In genomic region chr2:191910518-191910917, GRCh38 we compare ENCODE assay signal across 16 cellular contexts.
DNase-seq lines count a peak whose midpoint lies in the region; ATAC-seq, FAIRE-seq and TF ChIP-seq lines count a peak whose summit lies in the region.
"Had no signal": no experiment of that assay in that cellular context is flagged by ENCODE, and none has a peak within 500 bp of the region (broad histone marks: within the 10 kb centered on the region; RNA-seq: fewer than 3 reads in every experiment).

No MANE protein-coding gene starts in this region.

- intact Hi-C loops in HepG2 (cut with micrococcal nuclease; ENCODE audit: unreplicated experiment) = no loop called here

- no peaks in the 10 kb centered on the region for H3K36me3 Mint-ChIP-seq in HFFc6 (ENCODE audit: low read depth)
- no peaks in the 10 kb centered on the region for H3K36me3 Mint-ChIP-seq in WTC11
- H3K36me3 Mint-ChIP-seq: memory B cell had no signal

- CTCF ChIA-PET in WTC11 (lab: Charles Lee) (no interaction called here), HepG2 (lab: Yijun Ruan, JAX; ENCODE audit: low intra/inter-chr PET ratio, low total read pairs) (no interaction called here)

- H3K4me1 ChIP-seq in ACC112 (ENCODE audit: control insufficient read depth, insufficient read depth, low read length, unreplicated experiment) (peaks cover 20% of the 10 kb centered on the region), HepG2 (ENCODE audit: insufficient read depth, low read length) (no peaks in the 10 kb centered on the region; the same call in 1 of the 2 replicates)
- H3K4me1 ChIP-seq: BLaER1 had no signal

- H3K9me3 Mint-ChIP-seq in HFFc6 (no peaks in the 10 kb centered on the region), WTC11 (no peaks in the 10 kb centered on the region)
- H3K9me3 Mint-ChIP-seq: activated B cell treated with CpG ODN at 0.5 μM for 24 hours, memory B cell had no signal

- H3K9me3 ChIP-seq in HepG2 (ENCODE audit: low read length) = no peaks in the 10 kb centered on the region
- H3K9me3 ChIP-seq: BLaER1, heart right ventricle had no signal

- peak; percentile 53 for DNase-seq in HFFc6
- DNase-seq in WTC11 (ENCODE audit: low spot score) = no peak
- peak; percentile 77 to 82 for DNase-seq in foreskin fibroblast
- DNase-seq in mesenteric fat pad (ENCODE audit: low spot score) = no peak
- DNase-seq in AML-193 (lab: John Stamatoyannopoulos, UW) = no peak
- DNase-seq in HepG2 (ENCODE audit: low spot score) = no peak
- DNase-seq: activated B cell treated with CpG ODN at 0.5 μM for 24 hours; activated effector memory CD4-positive, alpha-beta T cell treated with Interleukin-2 at 50 U/mL for 16 hours; heart right ventricle; NCI-H2107 had no signal

- no peak for FAIRE-seq in HepG2 (lab: Jason Lieb, UNC)
- FAIRE-seq: K562 had no signal

- H3K79me2 ChIP-seq in ACC112 (ENCODE audit: control insufficient read depth, insufficient read depth, low read length, unreplicated experiment) (no peaks in the 10 kb centered on the region), HepG2 (ENCODE audit: insufficient read depth, low read length) (no peaks in the 10 kb centered on the region)

- H3K4me1 Mint-ChIP-seq in HFFc6 (ENCODE audit: low read depth) (peaks cover 17% of the 10 kb centered on the region), WTC11 (peaks cover 46% of the 10 kb centered on the region)
- H3K4me1 Mint-ChIP-seq: activated B cell treated with CpG ODN at 0.5 μM for 24 hours, memory B cell had no signal

- TF ChIP-seq POLR2A in HepG2 (IDR thresholded peaks at IDR 0.05; ENCODE audit: insufficient read depth in 1 of 2, low read depth in 2 of 2, low read length in 2 of 2) = no peak

- 90% methylated on average over 2 of the region's 2 CpGs for WGBS in HepG2 (ENCODE audit: low lambda C conversion rate)

- H2AFZ ChIP-seq in ACC112 (ENCODE audit: low read length, unreplicated experiment) (peak overlapping the region; percentile 61), HepG2 (ENCODE audit: low read length) (no peak overlapping the region)

- H3K27ac ChIP-seq in ACC112 (ENCODE audit: low read depth, low read length) (peak overlapping the region; percentile 68), HepG2 (ENCODE audit: extremely low read length, insufficient read depth, low read length) (no peak overlapping the region)
- H3K27ac ChIP-seq: BLaER1, heart right ventricle had no signal

- no peak for TF ChIP-seq RAD21 in HepG2 (CRISPR knock-in tag; IDR thresholded peaks at IDR 0.05)

- H4K20me1 ChIP-seq in HepG2 (ENCODE audit: insufficient read depth, low read length) = no peaks in the 10 kb centered on the region
- H4K20me1 ChIP-seq: BLaER1 had no signal

- no peak overlapping the region for H3K4me3 Mint-ChIP-seq in HFFc6
- H3K4me3 Mint-ChIP-seq in WTC11 = no peak overlapping the region
- H3K4me3 Mint-ChIP-seq: activated B cell treated with CpG ODN at 0.5 μM for 24 hours, memory B cell had no signal

- ATAC-seq in WTC11 (no peak), GM19328 (IDR thresholded peaks at IDR 0.05; ENCODE audit: unreplicated experiment) (no peak), HepG2 (no peak)
- ATAC-seq: heart right ventricle, K562, Panc1 had no signal

- no peak overlapping the region for H3K9ac ChIP-seq in HepG2 (ENCODE audit: insufficient read depth, low read depth, low read length)
- H3K9ac ChIP-seq: BLaER1 had no signal

- in situ Hi-C loops in HepG2 (cut with HindIII; ENCODE audit: extremely low pct_ligation_motif_present, low pct_unique_long_range_greater_than_20kb) = no loop called here

- no peaks in the 10 kb centered on the region for H3K27me3 ChIP-seq in ACC112 (ENCODE audit: insufficient read depth, low read length)
- H3K27me3 ChIP-seq in HepG2 (ENCODE audit: control insufficient read depth in 1 of 2, insufficient read depth in 2 of 2, low read length in 2 of 2) = no peaks in the 10 kb centered on the region
- H3K27me3 ChIP-seq: BLaER1, heart right ventricle had no signal

- H3K4me3 ChIP-seq in ACC112 (ENCODE audit: low read depth, low read length) = no peak overlapping the region
- no peak overlapping the region for H3K4me3 ChIP-seq in foreskin fibroblast (ENCODE audit: low read depth in 1 of 2, low read length in 2 of 2)
- no peak overlapping the region for H3K4me3 ChIP-seq in HepG2 (replicated peaks in 1 of 3; ENCODE audit: insufficient read depth in 1 of 3, low read depth in 2 of 3, low read length in 3 of 3)
- H3K4me3 ChIP-seq: BLaER1, heart right ventricle, K562 had no signal

- POLR2A ChIA-PET in WTC11 (lab: Charles Lee) (no interaction called here), HepG2 (lab: Yijun Ruan, JAX) (no interaction called here)

- no TSS peak for BruUV-seq in HepG2 (replicated peaks; lab: Mats Ljungman, UMichigan)

- peak overlapping the region; percentile 58 for H3K27ac Mint-ChIP-seq in HFFc6
- peak overlapping the region; percentile 3; the same call in 1 of the 2 replicates for H3K27ac Mint-ChIP-seq in WTC11
- H3K27ac Mint-ChIP-seq: activated B cell treated with CpG ODN at 0.5 μM for 24 hours, memory B cell had no signal

- TF ChIP-seq EP300 in HepG2 (IDR thresholded peaks at IDR 0.05; ENCODE audit: low read depth in 2 of 2, low read length in 2 of 2) (no peak), HepG2 (CRISPR knock-in tag; IDR thresholded peaks at IDR 0.05; ENCODE audit: borderline replicate concordance) (no peak)

- no peak for TF ChIP-seq CTCF in HFFc6 (IDR thresholded peaks at IDR 0.05)
- no peak for TF ChIP-seq CTCF in WTC11 (IDR thresholded peaks at IDR 0.05)
- no peak for TF ChIP-seq CTCF in foreskin fibroblast (IDR thresholded peaks at IDR 0.05; ENCODE audit: low read depth, low read length)
- TF ChIP-seq CTCF in HepG2 (CRISPR knock-in tag; IDR thresholded peaks at IDR 0.05) = no peak

- H3K36me3 ChIP-seq in ACC112 (ENCODE audit: insufficient read depth, low read length) = no peaks in the 10 kb centered on the region
- H3K36me3 ChIP-seq in HepG2 (replicated peaks in 1 of 2; ENCODE audit: control insufficient read depth in 1 of 2, insufficient read depth in 2 of 2, low read length in 2 of 2) = no peaks in the 10 kb centered on the region
- H3K36me3 ChIP-seq: BLaER1, heart right ventricle had no signal

- H3K4me2 ChIP-seq in HepG2 (ENCODE audit: low read depth, low read length) = no peak overlapping the region
- H3K4me2 ChIP-seq: BLaER1 had no signal

- H3K27me3 Mint-ChIP-seq in HFFc6 (ENCODE audit: insufficient read depth) (no peaks in the 10 kb centered on the region; the same call in 1 of the 2 replicates), WTC11 (ENCODE audit: low read depth) (no peaks in the 10 kb centered on the region)
- H3K27me3 Mint-ChIP-seq: activated B cell treated with CpG ODN at 0.5 μM for 24 hours had no signal

TF ChIP-seq in WTC11, 78 proteins besides CTCF, POLR2A, EP300 and RAD21 (continues in another document):
- TF ChIP-seq MXD4 (CRISPR knock-in tag; IDR thresholded peaks at IDR 0.05; ENCODE audit: borderline replicate concordance) (no peak), CDX4 (CRISPR knock-in tag; IDR thresholded peaks at IDR 0.05; ENCODE audit: borderline replicate concordance) (no peak), ZNF263 (CRISPR knock-in tag; IDR thresholded peaks at IDR 0.05; ENCODE audit: low read depth) (no peak)
- TF ChIP-seq, protein P1, sequence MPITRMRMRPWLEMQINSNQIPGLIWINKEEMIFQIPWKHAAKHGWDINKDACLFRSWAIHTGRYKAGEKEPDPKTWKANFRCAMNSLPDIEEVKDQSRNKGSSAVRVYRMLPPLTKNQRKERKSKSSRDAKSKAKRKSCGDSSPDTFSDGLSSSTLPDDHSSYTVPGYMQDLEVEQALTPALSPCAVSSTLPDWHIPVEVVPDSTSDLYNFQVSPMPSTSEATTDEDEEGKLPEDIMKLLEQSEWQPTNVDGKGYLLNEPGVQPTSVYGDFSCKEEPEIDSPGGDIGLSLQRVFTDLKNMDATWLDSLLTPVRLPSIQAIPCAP (CRISPR knock-in tag; IDR thresholded peaks at IDR 0.05) = no peak

TF ChIP-seq in HepG2, 621 proteins besides CTCF, POLR2A, EP300 and RAD21:
- no peak for TF ChIP-seq ARNTL (CRISPR knock-in tag; IDR thresholded peaks at IDR 0.05)
- no peak for TF ChIP-seq ZNF441 (CRISPR knock-in tag; IDR thresholded peaks at IDR 0.05; ENCODE audit: borderline replicate concordance)
- TF ChIP-seq SIX4 (CRISPR knock-in tag; IDR thresholded peaks at IDR 0.05) = no peak
TF ChIP-seq in HepG2: peak in this region for 0.

Comparison
In these comparisons a context has a peak if more than half of its experiments do, and no peak if none do; other contexts are left out.
1. DNase-seq: peak in HFFc6 (single experiment) and foreskin fibroblast (2 of 2); none in WTC11 (single experiment), mesenteric fat pad (single experiment), AML-193 (0 of 2) and HepG2 (single experiment).